25 cellular contexts compared by ENCODE assay signal in genomic region chr22:34931026-34931425, GRCh38.
"Had no signal": no experiment of that assay in that cellular context is flagged by ENCODE, and none has a peak within 500 bp of the region (broad histone marks: within the 10 kb centered on the region; RNA-seq: fewer than 3 reads in every experiment).

No MANE protein-coding gene starts in this region.

- H3K27me3 Mint-ChIP-seq: dendritic cell treated with granulocyte-macrophage colony-stimulating factor and Interleukin-4, amounts not matched to agents 40 ng/mL and 50 ng/mL, for 4 days had no signal

- H2AFZ ChIP-seq: hepatocyte had no signal

- H3K27ac ChIP-seq: colonic mucosa, epithelial cell of prostate, esophagus squamous epithelium, gastroesophageal sphincter, heart left ventricle, hepatocyte, left lung, lower lobe of right lung had no signal

- H3K27me3 ChIP-seq: colonic mucosa, heart left ventricle, hepatocyte had no signal

- FAIRE-seq: endometrium, frontal cortex, keratinocyte had no signal

- H3K9me3 Mint-ChIP-seq: dendritic cell treated with granulocyte-macrophage colony-stimulating factor and Interleukin-4, amounts not matched to agents 40 ng/mL and 50 ng/mL, for 4 days had no signal

- H3K4me1 ChIP-seq: colonic mucosa, esophagus squamous epithelium, gastroesophageal sphincter, heart left ventricle, left lung, lower lobe of right lung had no signal

- H3K4me2 ChIP-seq: hepatocyte had no signal

- H3K4me1 Mint-ChIP-seq: immature natural killer cell, naive B cell had no signal

- H3K4me3 ChIP-seq: colonic mucosa, esophagus squamous epithelium, gastroesophageal sphincter, heart left ventricle, hepatocyte, left lung, lower lobe of right lung, mucosa of descending colon had no signal

- H3K36me3 ChIP-seq: colonic mucosa, esophagus squamous epithelium, gastroesophageal sphincter, heart left ventricle, left lung, lower lobe of right lung had no signal

- DNase-seq: colonic mucosa; cortex of kidney; effector CD8-positive, alpha-beta T cell; effector memory CD8-positive, alpha-beta T cell; endodermal cell; erythroblast; esophagus squamous epithelium; foreskin fibroblast; heart left ventricle; hypothalamus; immature natural killer cell; left cardiac atrium; left lung; left ventricle myocardium superior; lower lobe of right lung; mucosa of descending colon; naive B cell had no signal

- H3K27ac Mint-ChIP-seq: dendritic cell treated with granulocyte-macrophage colony-stimulating factor and Interleukin-4, amounts not matched to agents 40 ng/mL and 50 ng/mL, for 4 days; effector memory CD8-positive, alpha-beta T cell; endodermal cell; immature natural killer cell; naive B cell had no signal

- H3K36me3 Mint-ChIP-seq: immature natural killer cell, naive B cell had no signal

- ATAC-seq: effector memory CD8-positive, alpha-beta T cell; esophagus mucosa; gastroesophageal sphincter; heart left ventricle; left cardiac atrium; left lung; left ventricle myocardium superior; lower lobe of right lung; mucosa of descending colon had no signal

- H3K9me3 ChIP-seq: colonic mucosa, gastroesophageal sphincter, lower lobe of right lung, mucosa of descending colon had no signal

- H3K4me3 Mint-ChIP-seq: dendritic cell treated with granulocyte-macrophage colony-stimulating factor and Interleukin-4, amounts not matched to agents 40 ng/mL and 50 ng/mL, for 4 days; effector memory CD8-positive, alpha-beta T cell; endodermal cell; immature natural killer cell; naive B cell had no signal
